ENCODE assay signal across 8 cellular contexts in the genomic region with DNA sequence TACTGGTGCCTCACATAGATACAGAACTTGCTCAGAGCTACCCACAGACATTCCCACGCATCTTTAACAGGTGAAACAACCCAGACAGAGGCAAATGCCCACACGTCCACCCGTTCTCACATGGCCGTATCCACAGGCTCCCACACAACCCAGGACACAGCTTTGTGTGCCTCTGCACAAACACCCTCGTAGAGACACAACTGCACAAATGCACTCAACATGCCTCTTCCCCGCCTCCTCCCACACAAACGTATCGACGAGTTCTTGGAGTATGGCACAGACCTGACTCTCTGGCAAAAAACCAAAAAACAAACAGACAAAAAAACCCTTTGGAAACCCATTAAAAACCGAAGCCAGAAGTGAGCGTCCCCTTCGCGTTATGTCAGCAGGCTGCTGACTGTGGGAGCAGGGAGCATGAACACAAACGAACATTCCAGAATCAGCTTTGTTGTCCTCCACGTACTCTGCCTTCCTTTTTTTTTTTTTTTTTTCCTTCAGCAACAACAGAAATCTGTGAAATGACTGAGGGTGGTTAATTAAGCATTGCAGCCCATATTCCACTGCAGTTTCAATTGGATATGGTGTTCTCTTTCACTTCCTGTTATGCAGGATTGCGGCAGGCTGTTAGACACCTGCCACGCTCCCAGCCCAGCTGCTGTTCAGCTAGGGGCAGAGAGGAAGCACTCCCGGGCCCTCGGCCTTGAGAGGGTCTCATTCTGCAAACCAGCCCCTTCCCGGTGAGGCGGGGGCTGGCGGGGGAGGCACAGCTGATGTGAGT.
DNase-seq lines count a peak whose midpoint lies in the region; ATAC-seq and TF ChIP-seq lines count a peak whose summit lies in the region.

No MANE protein-coding gene starts in this region.

- H3K9me3 ChIP-seq in skeletal muscle tissue (ENCODE audit: control insufficient read depth in 3 of 3, low read length in 3 of 3), result no peaks in the 10 kb centered on the region

- ATAC-seq in GM18502 (IDR thresholded peaks at IDR 0.05; ENCODE audit: poor library complexity, unreplicated experiment) (peak; percentile 94), GM21723 (IDR thresholded peaks at IDR 0.05; ENCODE audit: unreplicated experiment) (peak; percentile 98)

- peaks cover 17 to 38% (median 25%) of the 10 kb centered on the region in 3 donors for H3K4me1 ChIP-seq in skeletal muscle tissue (ENCODE audit: control insufficient read depth in 3 of 3, insufficient read depth in 3 of 3, low read length in 3 of 3)

- peak overlapping the region; percentile 29 to 60 (median 54) for H3K9ac ChIP-seq in skeletal muscle tissue (ENCODE audit: low read depth in 1 of 3, low read length in 3 of 3)

- TF ChIP-seq CTCF in glutamatergic neuron (IDR thresholded peaks at IDR 0.05; ENCODE audit: partially characterized antibody, unreplicated experiment), result no peak

- H3K9me3 Mint-ChIP-seq in T-helper 2 cell treated with Interferon-gamma antibody and Interleukin-4, amounts not matched to agents 5 μg/mL and 100 μg/mL, for 36 hours, result no peaks in the 10 kb centered on the region
- peaks cover 5% of the 10 kb centered on the region for H3K9me3 Mint-ChIP-seq in glutamatergic neuron (ENCODE audit: unreplicated experiment)

- peak overlapping the region; percentile 76 for H3K27ac Mint-ChIP-seq in T-helper 2 cell treated with Interferon-gamma antibody and Interleukin-4, amounts not matched to agents 5 μg/mL and 100 μg/mL, for 36 hours
- H3K27ac Mint-ChIP-seq in glutamatergic neuron (ENCODE audit: unreplicated experiment), result peak overlapping the region; percentile 85

- peak overlapping the region; percentile 0 for H3K27ac ChIP-seq in skeletal muscle tissue (ENCODE audit: low read depth, low read length)

- no peaks in the 10 kb centered on the region for H3K27me3 ChIP-seq in skeletal muscle tissue (ENCODE audit: control insufficient read depth in 3 of 3, insufficient read depth in 3 of 3, low read length in 3 of 3)

- DNase-seq in MV-4-11 (lab: John Stamatoyannopoulos, UW) (peak; percentile 93), glutamatergic neuron (peak; percentile 83), AML-193 (lab: John Stamatoyannopoulos, UW) (no peak), A172 (ENCODE audit: low spot score) (no peak)
- DNase-seq in T-helper 2 cell treated with Interferon-gamma antibody and Interleukin-4, amounts not matched to agents 5 μg/mL and 100 μg/mL, for 36 hours (ENCODE audit: low spot score), result peak; percentile 39

- no peaks in the 10 kb centered on the region for H3K36me3 ChIP-seq in skeletal muscle tissue (ENCODE audit: control insufficient read depth in 3 of 3, insufficient read depth in 3 of 3, low read length in 3 of 3)

- no peaks in the 10 kb centered on the region for H3K27me3 Mint-ChIP-seq in T-helper 2 cell treated with Interferon-gamma antibody and Interleukin-4, amounts not matched to agents 5 μg/mL and 100 μg/mL, for 36 hours (ENCODE audit: low read depth)
- H3K27me3 Mint-ChIP-seq in glutamatergic neuron (ENCODE audit: unreplicated experiment), result no peaks in the 10 kb centered on the region

- H3K4me3 Mint-ChIP-seq in T-helper 2 cell treated with Interferon-gamma antibody and Interleukin-4, amounts not matched to agents 5 μg/mL and 100 μg/mL, for 36 hours, result peak overlapping the region; percentile 49
- peak overlapping the region; percentile 25 for H3K4me3 Mint-ChIP-seq in glutamatergic neuron (ENCODE audit: unreplicated experiment)

- peak overlapping the region; percentile 44 to 65 (median 57) for H3K4me3 ChIP-seq in skeletal muscle tissue (ENCODE audit: low read length in 3 of 3)

- no peaks in the 10 kb centered on the region for H3K36me3 Mint-ChIP-seq in T-helper 2 cell treated with Interferon-gamma antibody and Interleukin-4, amounts not matched to agents 5 μg/mL and 100 μg/mL, for 36 hours (ENCODE audit: low read depth)
- H3K36me3 Mint-ChIP-seq in glutamatergic neuron (ENCODE audit: unreplicated experiment), result peaks cover 5% of the 10 kb centered on the region

- peaks cover 51% of the 10 kb centered on the region for H3K4me1 Mint-ChIP-seq in T-helper 2 cell treated with Interferon-gamma antibody and Interleukin-4, amounts not matched to agents 5 μg/mL and 100 μg/mL, for 36 hours (ENCODE audit: low read depth)
- peaks cover 14% of the 10 kb centered on the region for H3K4me1 Mint-ChIP-seq in glutamatergic neuron (ENCODE audit: low read depth, unreplicated experiment)

Comparison
In these comparisons a context has a peak if more than half of its experiments do, and no peak if none do; other contexts are left out.
1. DNase-seq: peak in MV-4-11 (single experiment), T-helper 2 cell treated with Interferon-gamma antibody and Interleukin-4, amounts not matched to agents 5 μg/mL and 100 μg/mL, for 36 hours (single experiment) and glutamatergic neuron (single experiment); none in AML-193 (0 of 2) and A172 (single experiment).